ENCODE assay signal across 25 cellular contexts in the genomic region with DNA sequence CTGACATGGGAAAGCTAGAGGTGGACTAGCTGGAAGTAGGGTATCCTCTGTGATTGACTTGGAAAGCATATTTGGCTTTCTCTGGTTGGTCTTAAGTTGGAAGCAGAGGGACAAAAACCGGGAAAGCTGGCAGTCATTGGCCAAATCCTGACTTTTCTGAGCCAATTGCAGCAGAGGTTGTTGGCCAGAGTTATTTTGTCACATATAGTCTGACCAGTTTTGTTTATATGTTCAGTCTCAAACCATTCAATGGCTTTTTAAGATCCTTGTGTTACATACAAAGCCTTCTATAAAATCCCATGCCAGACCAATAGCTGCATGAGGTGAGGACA. TPM values are rescaled to one million over a fixed set of nuclear protein-coding genes. Genes with fewer than 3 reads are reported as not detected.
DNase-seq lines count a peak whose midpoint lies in the region; ATAC-seq and TF ChIP-seq lines count a peak whose summit lies in the region.
"Had no signal": no experiment of that assay in that cellular context is flagged by ENCODE, and none has a peak within 500 bp of the region (broad histone marks: within the 10 kb centered on the region; RNA-seq: fewer than 3 reads in every experiment).

No MANE protein-coding gene starts in this region.

- no peak overlapping the region for H3K27ac Mint-ChIP-seq in neural progenitor cell
- no peak overlapping the region for H3K27ac Mint-ChIP-seq in stimulated activated naive B cell treated with anti-CD40 and anti-IgM and Interleukin-4, amounts not matched to agents 10 μg/mL and 1 μg/mL and 100 μg/mL, for 72 hours
- H3K27ac Mint-ChIP-seq: activated CD4-positive, alpha-beta T cell treated with anti-CD3 and anti-CD28 coated beads, Interleukin-2, amount 10 ng/mL, durations not matched to agents 24 days and 14 days; CD4-positive, alpha-beta T cell; H9; memory B cell; T-helper 2 cell treated with Interferon-gamma antibody and Interleukin-4, amounts not matched to agents 5 μg/mL and 100 μg/mL, for 36 hours had no signal

- H3K9me3 ChIP-seq in PC-3 (ENCODE audit: low read length) (no peaks in the 10 kb centered on the region), fibroblast of lung (ENCODE audit: control insufficient read depth, insufficient read depth, low read depth, low read length) (no peaks in the 10 kb centered on the region), skeletal muscle tissue (ENCODE audit: control insufficient read depth in 3 of 3, low read length in 3 of 3) (no peaks in the 10 kb centered on the region), neural progenitor cell (ENCODE audit: low read depth) (no peaks in the 10 kb centered on the region)
- H3K9me3 ChIP-seq: adrenal gland, thoracic aorta, uterus had no signal

- H3K4me1 Mint-ChIP-seq in neural progenitor cell = peaks cover 3% of the 10 kb centered on the region
- H3K4me1 Mint-ChIP-seq in stimulated activated naive B cell treated with anti-CD40 and anti-IgM and Interleukin-4, amounts not matched to agents 10 μg/mL and 1 μg/mL and 100 μg/mL, for 72 hours = peaks cover 2% of the 10 kb centered on the region in 2 donors
- H3K4me1 Mint-ChIP-seq: activated CD4-positive, alpha-beta T cell treated with anti-CD3 and anti-CD28 coated beads, Interleukin-2, amount 10 ng/mL, durations not matched to agents 24 days and 14 days had no signal

- CTCF ChIA-PET in PC-3 (lab: Charles Lee) = interaction anchor here (0.7 kb wide), 1 partner anchor 47 kb away, joined by 3 read pairs; no protein-coding TSS in a partner anchor

- H3F3A ChIP-seq in PC-3 (ENCODE audit: low read length, unreplicated experiment) (no peaks in the 10 kb centered on the region), neural progenitor cell (ENCODE audit: low read depth) (peaks cover 6% of the 10 kb centered on the region)

- H3K9me2 ChIP-seq in PC-3 (replicated peaks; ENCODE audit: low read length) = no peaks in the 10 kb centered on the region

- H3K79me2 ChIP-seq in PC-3 (ENCODE audit: low read length) = no peaks in the 10 kb centered on the region
- no peaks in the 10 kb centered on the region for H3K79me2 ChIP-seq in fibroblast of lung (ENCODE audit: control insufficient read depth, insufficient read depth, low read length)
- H3K79me2 ChIP-seq in neural progenitor cell (ENCODE audit: low read depth) = no peaks in the 10 kb centered on the region

- H3K9ac ChIP-seq in PC-3 (ENCODE audit: low read length) (peak overlapping the region; percentile 69), fibroblast of lung (ENCODE audit: insufficient read depth, low read length) (no peak overlapping the region), skeletal muscle tissue (ENCODE audit: low read depth in 1 of 3, low read length in 3 of 3) (peak overlapping the region in 1 of 3 donors; percentile 20), neural progenitor cell (no peak overlapping the region)

- no peaks in the 10 kb centered on the region for H3K9me3 Mint-ChIP-seq in neural progenitor cell
- H3K9me3 Mint-ChIP-seq in stimulated activated naive B cell treated with anti-CD40 and anti-IgM and Interleukin-4, amounts not matched to agents 10 μg/mL and 1 μg/mL and 100 μg/mL, for 72 hours = peaks cover 4 to 7% of the 10 kb centered on the region in 2 donors
- H3K9me3 Mint-ChIP-seq: activated CD4-positive, alpha-beta T cell treated with anti-CD3 and anti-CD28 coated beads, Interleukin-2, amount 10 ng/mL, durations not matched to agents 24 days and 14 days; activated T-cell treated with anti-CD3 and anti-CD28 coated beads, Interleukin-2, amount 50 U/mL, for 4 hours; T-helper 2 cell treated with Interferon-gamma antibody and Interleukin-4, amounts not matched to agents 5 μg/mL and 100 μg/mL, for 36 hours had no signal

- H3K4me1 ChIP-seq in PC-3 (ENCODE audit: insufficient read depth, low read length) (peaks cover 26% of the 10 kb centered on the region), fibroblast of lung (ENCODE audit: control insufficient read depth, extremely low read depth, insufficient read depth, low read length) (peaks cover 3% of the 10 kb centered on the region), skeletal muscle tissue (ENCODE audit: control insufficient read depth in 3 of 3, insufficient read depth in 3 of 3, low read length in 3 of 3) (peaks cover 0 to under 1% (median 0%) of the 10 kb centered on the region in 3 donors), neural progenitor cell (peaks cover 5% of the 10 kb centered on the region)
- H3K4me1 ChIP-seq: uterus had no signal

- TF ChIP-seq CTCF in PC-3 (conservative IDR thresholded peaks at IDR 0.05; ENCODE audit: low read depth, low read length) = no peak
- TF ChIP-seq CTCF in fibroblast of lung (conservative IDR thresholded peaks at IDR 0.05 in 1 of 2, IDR thresholded peaks at IDR 0.05 in 1 of 2; ENCODE audit: low read depth in 1 of 2, low read length in 2 of 2) = no peak
- TF ChIP-seq CTCF in neural progenitor cell (IDR thresholded peaks at IDR 0.05) = no peak
- no peak for TF ChIP-seq CTCF in brain microvascular endothelial cell (IDR thresholded peaks at IDR 0.05; ENCODE audit: low read depth, low read length, missing control alignments)

- ATAC-seq in PC-3 = peak; percentile 10; the same call in 1 of the 2 replicates
- no peak for ATAC-seq in GM21528 (IDR thresholded peaks at IDR 0.05; ENCODE audit: low FRiP score, unreplicated experiment)
- no peak for ATAC-seq in stimulated activated naive B cell treated with anti-CD40 and anti-IgM and Interleukin-4, amounts not matched to agents 10 μg/mL and 1 μg/mL and 100 μg/mL, for 72 hours (replicated peaks)
- ATAC-seq: activated T-cell treated with anti-CD3 and anti-CD28 coated beads, Interleukin-2, amount 50 U/mL, for 4 hours; heart left ventricle had no signal

- H4K20me1 ChIP-seq in PC-3 (ENCODE audit: low read length) (no peaks in the 10 kb centered on the region), fibroblast of lung (ENCODE audit: control insufficient read depth, extremely low read depth, insufficient read depth, low read length) (no peaks in the 10 kb centered on the region), neural progenitor cell (ENCODE audit: low read depth) (no peaks in the 10 kb centered on the region)

- H3K27me3 ChIP-seq in PC-3 (ENCODE audit: low read length) (no peaks in the 10 kb centered on the region), fibroblast of lung (ENCODE audit: control insufficient read depth, insufficient read depth, low read length) (no peaks in the 10 kb centered on the region), skeletal muscle tissue (ENCODE audit: control insufficient read depth in 3 of 3, insufficient read depth in 3 of 3, low read length in 3 of 3) (no peaks in the 10 kb centered on the region), neural progenitor cell (peaks cover 7% of the 10 kb centered on the region), brain microvascular endothelial cell (replicated peaks) (no peaks in the 10 kb centered on the region)
- H3K27me3 ChIP-seq: adrenal gland, uterus had no signal

- peak overlapping the region; percentile 92 for H3K27ac ChIP-seq in PC-3 (ENCODE audit: low read length)
- no peak overlapping the region for H3K27ac ChIP-seq in fibroblast of lung (ENCODE audit: insufficient read depth, low read length)
- H3K27ac ChIP-seq in skeletal muscle tissue (ENCODE audit: low read depth, low read length) = peak overlapping the region; percentile 55
- H3K27ac ChIP-seq in neural progenitor cell = no peak overlapping the region
- no peak overlapping the region for H3K27ac ChIP-seq in brain microvascular endothelial cell
- H3K27ac ChIP-seq: adrenal gland, WERI-Rb-1 had no signal

- POLR2A ChIA-PET in PC-3 (lab: Charles Lee; ENCODE audit: unreplicated experiment) = no interaction called here

- H3K4me2 ChIP-seq in PC-3 (ENCODE audit: low read length) = peak overlapping the region; percentile 82
- H3K4me2 ChIP-seq in fibroblast of lung (ENCODE audit: extremely low read depth, insufficient read depth, low read length) = no peak overlapping the region
- no peak overlapping the region for H3K4me2 ChIP-seq in neural progenitor cell

- peaks cover 2% of the 10 kb centered on the region for H3K27me3 Mint-ChIP-seq in neural progenitor cell (ENCODE audit: insufficient read depth, low read depth)
- H3K27me3 Mint-ChIP-seq in stimulated activated naive B cell treated with anti-CD40 and anti-IgM and Interleukin-4, amounts not matched to agents 10 μg/mL and 1 μg/mL and 100 μg/mL, for 72 hours = peaks cover 29 to 42% of the 10 kb centered on the region in 2 donors

- H3K36me3 ChIP-seq in PC-3 (ENCODE audit: low read depth, low read length) (no peaks in the 10 kb centered on the region), fibroblast of lung (ENCODE audit: control insufficient read depth, insufficient read depth, low read length) (no peaks in the 10 kb centered on the region), skeletal muscle tissue (ENCODE audit: control insufficient read depth in 3 of 3, insufficient read depth in 3 of 3, low read length in 3 of 3) (no peaks in the 10 kb centered on the region), neural progenitor cell (no peaks in the 10 kb centered on the region), brain microvascular endothelial cell (replicated peaks) (no peaks in the 10 kb centered on the region)
- H3K36me3 ChIP-seq: adrenal gland, heart left ventricle, thoracic aorta, uterus, WERI-Rb-1 had no signal

- DNase-seq in EL (peak; percentile 4), PC-3 (peak; percentile 32), fibroblast of lung (ENCODE audit: low read depth in 2 of 2) (peak in 1 of 2 donors; percentile 17), neural progenitor cell (ENCODE audit: low spot score) (no peak), brain microvascular endothelial cell (no peak)
- DNase-seq in stimulated activated naive B cell treated with anti-CD40 and anti-IgM and Interleukin-4, amounts not matched to agents 10 μg/mL and 1 μg/mL and 100 μg/mL, for 72 hours = no peak
- DNase-seq: activated CD4-positive, alpha-beta T cell treated with anti-CD3 and anti-CD28 coated beads, Interleukin-2, amount 10 ng/mL, durations not matched to agents 24 days and 14 days; activated T-cell treated with anti-CD3 and anti-CD28 coated beads, Interleukin-2, amount 50 U/mL, for 4 hours; adrenal gland; CD4-positive, alpha-beta T cell; DMS 273 treated with DMSO at 0.1 percent for 48 hours; H9; heart left ventricle; MM.1S; NCI-H1417 treated with DMSO at 0.1 percent for 48 hours; stimulated activated CD4-positive, alpha-beta T cell treated with anti-CD3 and anti-CD28 coated beads, Interleukin-15, amount 100 ng/mL, for 24 hours; stimulated activated naive CD4-positive, alpha-beta T cell; uterus; WERI-Rb-1 had no signal

- H3K4me3 ChIP-seq in PC-3 (ENCODE audit: low read length) (peak overlapping the region; percentile 53; the same call in 1 of the 2 replicates), fibroblast of lung (replicated peaks in 1 of 4; ENCODE audit: control extremely low read depth in 1 of 4, insufficient read depth in 1 of 4, low read depth in 3 of 4, low read length in 4 of 4) (no peak overlapping the region), skeletal muscle tissue (ENCODE audit: low read length in 3 of 3) (no peak overlapping the region), neural progenitor cell (no peak overlapping the region), brain microvascular endothelial cell (ENCODE audit: low read depth, low read length) (no peak overlapping the region)
- H3K4me3 ChIP-seq: adrenal gland, heart left ventricle, thoracic aorta, uterus had no signal

- peak overlapping the region; percentile 70 for H2AFZ ChIP-seq in PC-3 (ENCODE audit: low read length)
- H2AFZ ChIP-seq in fibroblast of lung (ENCODE audit: low read length) = peak overlapping the region; percentile 28
- H2AFZ ChIP-seq in neural progenitor cell (replicated peaks) = no peak overlapping the region

- no peak overlapping the region for H3K4me3 Mint-ChIP-seq in neural progenitor cell
- H3K4me3 Mint-ChIP-seq in stimulated activated naive B cell treated with anti-CD40 and anti-IgM and Interleukin-4, amounts not matched to agents 10 μg/mL and 1 μg/mL and 100 μg/mL, for 72 hours = no peak overlapping the region
- H3K4me3 Mint-ChIP-seq: activated CD4-positive, alpha-beta T cell treated with anti-CD3 and anti-CD28 coated beads, Interleukin-2, amount 10 ng/mL, durations not matched to agents 24 days and 14 days; activated T-cell treated with anti-CD3 and anti-CD28 coated beads, Interleukin-2, amount 50 U/mL, for 4 hours; CD4-positive, alpha-beta T cell; H9; memory B cell; T-helper 2 cell treated with Interferon-gamma antibody and Interleukin-4, amounts not matched to agents 5 μg/mL and 100 μg/mL, for 36 hours had no signal

- intact Hi-C loops in PC-3 (cut with micrococcal nuclease) = loop anchor here (2.0 kb wide), 1 partner anchor 72 kb away; no protein-coding TSS in a partner anchor

- in situ Hi-C loops in brain microvascular endothelial cell (cut with HindIII; ENCODE audit: low pct_ligation_motif_present, low sequenced_read_pairs) = no loop called here

- H3K36me3 Mint-ChIP-seq in neural progenitor cell = no peaks in the 10 kb centered on the region
- H3K36me3 Mint-ChIP-seq in stimulated activated naive B cell treated with anti-CD40 and anti-IgM and Interleukin-4, amounts not matched to agents 10 μg/mL and 1 μg/mL and 100 μg/mL, for 72 hours = no peaks in the 10 kb centered on the region
- H3K36me3 Mint-ChIP-seq: memory B cell had no signal

- BruUV-seq in PC-3 (replicated peaks; lab: Mats Ljungman, UMichigan) = no TSS peak

RNA-seq across cellular contexts. Expression of a gene that starts 6.3 kb away (rescaled TPM):
- total RNA-seq in PC-3 (2014; rRNA removed) (3.1 and 6.6 TPM in 2 replicates), fibroblast of lung (6.2 and 7.1 TPM in 2 replicates), skeletal muscle tissue (2.6 TPM), neural progenitor cell (ENCODE audit: low replicate concordance) (2.2 and 4.8 TPM in 2 replicates)
- 0.99 and 1.3 TPM in 2 replicates for polyA plus RNA-seq in fibroblast of lung
- polyA plus RNA-seq in fibroblast of lung (2012) = 1.4 and 2.1 TPM in 2 replicates
- polyA minus RNA-seq in fibroblast of lung (ENCODE audit: low replicate concordance) = 0.43 TPM in 1 of 2 replicates, not detected in the other
- total RNA-seq: activated CD4-positive, alpha-beta T cell treated with anti-CD3 and anti-CD28 coated beads, Interleukin-2, amount 10 ng/mL, durations not matched to agents 24 days and 14 days; CD4-positive, alpha-beta T cell; OCI-LY7 had no signal

RNA-seq across cellular contexts. Expression of a gene that starts 39.7 kb away (rescaled TPM):
- total RNA-seq in PC-3 (2014; rRNA removed) (4.7 and 7.0 TPM in 2 replicates), fibroblast of lung (26.3 and 29.8 TPM in 2 replicates), skeletal muscle tissue (2.6 TPM), neural progenitor cell (ENCODE audit: low replicate concordance) (3.0 and 3.6 TPM in 2 replicates)
- 11.4 and 16.5 TPM in 2 replicates for polyA plus RNA-seq in fibroblast of lung
- 4.2 and 5.9 TPM in 2 replicates for polyA plus RNA-seq in fibroblast of lung (2012)
- 1.6 and 3.3 TPM in 2 replicates for polyA minus RNA-seq in fibroblast of lung (ENCODE audit: low replicate concordance)
- total RNA-seq: activated CD4-positive, alpha-beta T cell treated with anti-CD3 and anti-CD28 coated beads, Interleukin-2, amount 10 ng/mL, durations not matched to agents 24 days and 14 days; CD4-positive, alpha-beta T cell; OCI-LY7 had no signal

Comparison
In these comparisons a context has a peak if more than half of its experiments do, and no peak if none do; other contexts are left out.
1. DNase-seq: peak in EL (single experiment) and PC-3 (single experiment); none in neural progenitor cell (single experiment), brain microvascular endothelial cell (single experiment) and stimulated activated naive B cell treated with anti-CD40 and anti-IgM and Interleukin-4, amounts not matched to agents 10 μg/mL and 1 μg/mL and 100 μg/mL, for 72 hours (single experiment).
2. H3K27ac ChIP-seq: peak in PC-3 (single experiment) and skeletal muscle tissue (single experiment); none in fibroblast of lung (single experiment), neural progenitor cell (single experiment) and brain microvascular endothelial cell (single experiment).